Comparison of ENCODE assay signal across 9 cellular contexts in genomic region chr5:36607114-36607561, GRCh38. TPM values are rescaled to one million over a fixed set of nuclear protein-coding genes. Genes with fewer than 3 reads are reported as not detected.
DNase-seq lines count a peak whose midpoint lies in the region; ATAC-seq and TF ChIP-seq lines count a peak whose summit lies in the region.
"Had no signal": no experiment of that assay in that cellular context is flagged by ENCODE, and none has a peak within 500 bp of the region (broad histone marks: within the 10 kb centered on the region; RNA-seq: fewer than 3 reads in every experiment).

No MANE protein-coding gene starts in this region.

- ATAC-seq in PC-3 (peak; percentile 58), aorta (ENCODE audit: low FRiP score) (peak; percentile 65)

- peak overlapping the region; percentile 87 for H3K4me3 Mint-ChIP-seq in mesothelial cell of epicardium

- WGBS in aorta, 2 donors: 1 to 2% methylated on average over 10 of the region's 10 CpGs

- no peaks in the 10 kb centered on the region for H3K9me3 ChIP-seq in PC-3 (ENCODE audit: low read length)
- H3K9me3 ChIP-seq in endocrine pancreas (ENCODE audit: control insufficient read depth, low read length): no peaks in the 10 kb centered on the region
- H3K9me3 ChIP-seq in aorta (ENCODE audit: control insufficient read depth, low read length): no peaks in the 10 kb centered on the region

- peaks cover 15% of the 10 kb centered on the region for H3K36me3 Mint-ChIP-seq in mesothelial cell of epicardium

- H3K27me3 Mint-ChIP-seq in mesothelial cell of epicardium (ENCODE audit: low read depth): no peaks in the 10 kb centered on the region

- intact Hi-C loops in PC-3 (cut with micrococcal nuclease) (loop anchor here (2.0 to 5.0 kb wide), 3 partner anchors 50 to 195 kb away; no protein-coding TSS in a partner anchor), aorta (cut with DNase I) (no loop called here)

- CTCF ChIA-PET in PC-3 (lab: Charles Lee): interaction anchor here (0.5 to 2.2 kb wide), 3 partner anchors 83 to 192 kb away, joined by 3 to 5 read pairs (median 4); no protein-coding TSS in a partner anchor

- peaks cover 27% of the 10 kb centered on the region for H3K79me2 ChIP-seq in PC-3 (ENCODE audit: low read length)

- peaks cover 59% of the 10 kb centered on the region for H3K4me1 Mint-ChIP-seq in mesothelial cell of epicardium

- peak overlapping the region; percentile 87 for H3K4me2 ChIP-seq in PC-3 (ENCODE audit: low read length)

- H4K20me1 ChIP-seq in PC-3 (ENCODE audit: low read length): no peaks in the 10 kb centered on the region

- H3K27me3 ChIP-seq in PC-3 (ENCODE audit: low read length) (peaks cover 26% of the 10 kb centered on the region), endocrine pancreas (ENCODE audit: control insufficient read depth, insufficient read depth, low read length) (peaks cover 7% of the 10 kb centered on the region), aorta (ENCODE audit: control insufficient read depth in 1 of 2, insufficient read depth in 2 of 2, low read length in 1 of 2) (no peaks in the 10 kb centered on the region)

- no TSS peak for BruUV-seq in PC-3 (replicated peaks; lab: Mats Ljungman, UMichigan)

- H3K4me1 ChIP-seq in PC-3 (ENCODE audit: insufficient read depth, low read length): peaks cover 15% of the 10 kb centered on the region
- H3K4me1 ChIP-seq in endocrine pancreas (ENCODE audit: control insufficient read depth, insufficient read depth, low read length): no peaks in the 10 kb centered on the region
- H3K4me1 ChIP-seq in aorta (ENCODE audit: control insufficient read depth in 1 of 2, insufficient read depth in 2 of 2, low read length in 2 of 2): no peaks in the 10 kb centered on the region

- no peak for TF ChIP-seq CTCF in PC-3 (conservative IDR thresholded peaks at IDR 0.05; ENCODE audit: low read depth, low read length)
- no peak for TF ChIP-seq CTCF in mesothelial cell of epicardium (IDR thresholded peaks at IDR 0.05; ENCODE audit: unreplicated experiment)
- TF ChIP-seq CTCF in GM20000 (IDR thresholded peaks at IDR 0.05; ENCODE audit: extremely low read depth, missing control alignments): no peak

- H3K9ac ChIP-seq in PC-3 (ENCODE audit: low read length): peak overlapping the region; percentile 67
- H3K9ac ChIP-seq in endocrine pancreas (ENCODE audit: control insufficient read depth, insufficient read depth, low read length): no peak overlapping the region

- H3K4me3 ChIP-seq in PC-3 (ENCODE audit: low read length) (peak overlapping the region; percentile 85), endocrine pancreas (ENCODE audit: control insufficient read depth, insufficient read depth, low read length) (peak overlapping the region; percentile 50), aorta (ENCODE audit: low read length in 2 of 2) (peak overlapping the region; percentile 52 to 57)

- peak overlapping the region; percentile 85 for H3K27ac Mint-ChIP-seq in mesothelial cell of epicardium

- peak; percentile 8 for DNase-seq in NCI-H2171 treated with DMSO at 0.1 percent for 48 hours (lab: John Stamatoyannopoulos, UW)
- DNase-seq in NCI-H2171 (lab: John Stamatoyannopoulos, UW): no peak
- DNase-seq in PC-3: peak; percentile 59
- DNase-seq in mesothelial cell of epicardium (ENCODE audit: low spot score in 2 of 2, unreplicated experiment in 2 of 2): peak in 1 of 2 experiments; percentile 43
- DNase-seq in aorta: no peak
- no peak for DNase-seq in GM20000 (ENCODE audit: low spot score)
- no peak for DNase-seq in stimulated activated CD8-positive, alpha-beta memory T cell treated with anti-CD3 and anti-CD28 coated beads, Interleukin-4, amount 100 ng/mL, for 48 hours
- DNase-seq: DND-41 had no signal

- H3K27ac ChIP-seq in PC-3 (ENCODE audit: low read length) (peak overlapping the region; percentile 66), aorta (ENCODE audit: low read depth in 1 of 2, low read length in 2 of 2) (no peak overlapping the region)

- POLR2A ChIA-PET in PC-3 (lab: Charles Lee; ENCODE audit: unreplicated experiment): interaction anchor here (0.7 kb wide), 1 partner anchor 116 kb away, joined by 3 read pairs; no protein-coding TSS in a partner anchor

- H3K9me3 Mint-ChIP-seq in mesothelial cell of epicardium: no peaks in the 10 kb centered on the region

- H3K36me3 ChIP-seq in PC-3 (ENCODE audit: low read depth, low read length): peaks cover 13% of the 10 kb centered on the region; the same call in 1 of the 2 replicates
- no peaks in the 10 kb centered on the region for H3K36me3 ChIP-seq in endocrine pancreas (ENCODE audit: control insufficient read depth, insufficient read depth, low read length)
- no peaks in the 10 kb centered on the region for H3K36me3 ChIP-seq in aorta (ENCODE audit: control insufficient read depth in 1 of 2, insufficient read depth in 2 of 2, low read length in 1 of 2)

- H3F3A ChIP-seq in PC-3 (ENCODE audit: low read length, unreplicated experiment): no peaks in the 10 kb centered on the region

- no peaks in the 10 kb centered on the region for H3K9me2 ChIP-seq in PC-3 (replicated peaks; ENCODE audit: low read length)

- H2AFZ ChIP-seq in PC-3 (ENCODE audit: low read length): peak overlapping the region; percentile 87

RNA-seq across cellular contexts. Expression of gene SLC1A3, which starts 0.7 kb away (rescaled TPM):
- total RNA-seq in PC-3 (2014; rRNA removed) (23.2 and 24.7 TPM in 2 replicates), mesothelial cell of epicardium (55.0 to 59.4 TPM (median 56.3 TPM) in 3 replicates), aorta (10 to 100 TPM; 12.4 to 23.5 TPM)
- 10 to 100 TPM in 1 of 2 donors, under 1 TPM in 1; 0.61 to 19.9 TPM for polyA plus RNA-seq in aorta

Comparison
In these comparisons a context has a peak if more than half of its experiments do, and no peak if none do; other contexts are left out.
1. DNase-seq: peak in NCI-H2171 treated with DMSO at 0.1 percent for 48 hours (single experiment) and PC-3 (single experiment); none in NCI-H2171 (single experiment), aorta (0 of 2), GM20000 (single experiment) and stimulated activated CD8-positive, alpha-beta memory T cell treated with anti-CD3 and anti-CD28 coated beads, Interleukin-4, amount 100 ng/mL, for 48 hours (single experiment).
2. Peak in every context shown above with its lines, with median percentiles within 50 percentile points of each other: H3K4me3 ChIP-seq.